Comparison of ENCODE assay signal across 13 cellular contexts in genomic region chr12:113464852-113465719, GRCh38. TPM values are rescaled to one million over a fixed set of nuclear protein-coding genes. Genes with fewer than 3 reads are reported as not detected.
DNase-seq lines count a peak whose midpoint lies in the region; ATAC-seq and TF ChIP-seq lines count a peak whose summit lies in the region.
"Had no signal": no experiment of that assay in that cellular context is flagged by ENCODE, and none has a peak within 500 bp of the region (broad histone marks: within the 10 kb centered on the region; RNA-seq: fewer than 3 reads in every experiment).

No MANE protein-coding gene starts in this region.

- H3K36me3 ChIP-seq in left ventricle myocardium inferior, result no peaks in the 10 kb centered on the region
- no peaks in the 10 kb centered on the region for H3K36me3 ChIP-seq in suprapubic skin

- intact Hi-C loops in left ventricle myocardium inferior (cut with micrococcal nuclease) (loop anchor here (5.0 kb wide), 1 partner anchor 447 kb away; no protein-coding TSS in a partner anchor), left cardiac atrium (cut with DNase I) (loop anchor here in 1 of 2 donors (5.0 kb wide), 1 partner anchor 447 kb away; no protein-coding TSS in a partner anchor)

- TF ChIP-seq POLR2A in suprapubic skin (IDR thresholded peaks at IDR 0.05), result no peak

- TF ChIP-seq CTCF in left ventricle myocardium inferior (IDR thresholded peaks at IDR 0.05; ENCODE audit: borderline replicate concordance) (no peak), suprapubic skin (IDR thresholded peaks at IDR 0.05) (no peak)

- H3K4me1 ChIP-seq in left ventricle myocardium inferior (peaks cover 57% of the 10 kb centered on the region), suprapubic skin (peaks cover 53% of the 10 kb centered on the region)

- peaks cover 20% of the 10 kb centered on the region for H3K4me1 Mint-ChIP-seq in T-helper 17 cell

- no peaks in the 10 kb centered on the region for H3K9me3 ChIP-seq in left ventricle myocardium inferior (replicated peaks)
- no peaks in the 10 kb centered on the region for H3K9me3 ChIP-seq in T-helper 17 cell (ENCODE audit: control insufficient read depth, low read length, poor library complexity, severe bottlenecking)
- H3K9me3 ChIP-seq in iPS-18c (ENCODE audit: control insufficient read depth, insufficient read depth, low read length), result no peaks in the 10 kb centered on the region
- no peaks in the 10 kb centered on the region for H3K9me3 ChIP-seq in suprapubic skin

- WGBS in suprapubic skin, result 2% methylated on average over 37 of the region's 64 CpGs

- DNase-seq in left ventricle myocardium inferior (no peak), left cardiac atrium (no peak), T-helper 17 cell (no peak), suprapubic skin (ENCODE audit: low spot score in 2 of 2) (no peak), HuH-7.5 (ENCODE audit: low spot score) (no peak)
- DNase-seq: activated CD4-positive, alpha-beta memory T cell treated with anti-CD3 and anti-CD28 coated beads for 36 hours; COR-L47; KBM-7 had no signal

- H3K27me3 ChIP-seq in left ventricle myocardium inferior (ENCODE audit: low read depth), result peaks cover 100% of the 10 kb centered on the region
- peaks cover 94% of the 10 kb centered on the region for H3K27me3 ChIP-seq in suprapubic skin

- ATAC-seq in left cardiac atrium, result no peak
- ATAC-seq in T-helper 17 cell, result no peak
- no peak for ATAC-seq in HG03045 (IDR thresholded peaks at IDR 0.05; ENCODE audit: unreplicated experiment)
- no peak for ATAC-seq in HG03025 (IDR thresholded peaks at IDR 0.05; ENCODE audit: low FRiP score, unreplicated experiment)

- H3K4me3 ChIP-seq in left ventricle myocardium inferior (peak overlapping the region; percentile 53), iPS-18c (ENCODE audit: insufficient read depth, low read depth, low read length) (peak overlapping the region; percentile 43), suprapubic skin (peak overlapping the region; percentile 41)
- H3K4me3 ChIP-seq: lung, skin epidermis had no signal

- H3K27ac ChIP-seq in left ventricle myocardium inferior (replicated peaks) (no peak overlapping the region), suprapubic skin (no peak overlapping the region)
- H3K27ac ChIP-seq: skin epidermis had no signal

- peaks cover 73% of the 10 kb centered on the region for H3K27me3 Mint-ChIP-seq in T-helper 17 cell

- no peak for TF ChIP-seq EP300 in suprapubic skin (IDR thresholded peaks at IDR 0.05)

- peaks cover 7% of the 10 kb centered on the region for H3K36me3 Mint-ChIP-seq in T-helper 17 cell (ENCODE audit: low read depth)
- H3K36me3 Mint-ChIP-seq: activated CD4-positive, alpha-beta memory T cell treated with anti-CD3 and anti-CD28 coated beads for 36 hours had no signal

- no peak overlapping the region for H3K27ac Mint-ChIP-seq in T-helper 17 cell
- H3K27ac Mint-ChIP-seq: activated CD4-positive, alpha-beta memory T cell treated with anti-CD3 and anti-CD28 coated beads for 36 hours had no signal

- H3K4me3 Mint-ChIP-seq in T-helper 17 cell, result peak overlapping the region; percentile 93
- H3K4me3 Mint-ChIP-seq: activated CD4-positive, alpha-beta memory T cell treated with anti-CD3 and anti-CD28 coated beads for 36 hours had no signal

RNA-seq across cellular contexts. Expression of gene LHX5, which starts 6.6 kb away (rescaled TPM):
- total RNA-seq in left ventricle myocardium inferior (not detected), left cardiac atrium (not detected), T-helper 17 cell (not detected), suprapubic skin (not detected)
- total RNA-seq: activated CD4-positive, alpha-beta memory T cell treated with anti-CD3 and anti-CD28 coated beads for 36 hours; lung had no signal

RNA-seq across cellular contexts. Expression of gene SDSL, which starts 42.9 kb away (rescaled TPM):
- total RNA-seq in left ventricle myocardium inferior (13.3 TPM), left cardiac atrium (1 to 10 TPM; 4.2 to 7.0 TPM), T-helper 17 cell (under 1 TPM in 1 of 2 donors, not detected in 1; 0.42 TPM), suprapubic skin (1 to 10 TPM in 2 of 4 donors, under 1 TPM in 1, not detected in 1; 0.56 to 2.2 (median 1.2) TPM)
- total RNA-seq: activated CD4-positive, alpha-beta memory T cell treated with anti-CD3 and anti-CD28 coated beads for 36 hours had no signal
